7 cellular contexts compared by ENCODE assay signal in the genomic region with DNA sequence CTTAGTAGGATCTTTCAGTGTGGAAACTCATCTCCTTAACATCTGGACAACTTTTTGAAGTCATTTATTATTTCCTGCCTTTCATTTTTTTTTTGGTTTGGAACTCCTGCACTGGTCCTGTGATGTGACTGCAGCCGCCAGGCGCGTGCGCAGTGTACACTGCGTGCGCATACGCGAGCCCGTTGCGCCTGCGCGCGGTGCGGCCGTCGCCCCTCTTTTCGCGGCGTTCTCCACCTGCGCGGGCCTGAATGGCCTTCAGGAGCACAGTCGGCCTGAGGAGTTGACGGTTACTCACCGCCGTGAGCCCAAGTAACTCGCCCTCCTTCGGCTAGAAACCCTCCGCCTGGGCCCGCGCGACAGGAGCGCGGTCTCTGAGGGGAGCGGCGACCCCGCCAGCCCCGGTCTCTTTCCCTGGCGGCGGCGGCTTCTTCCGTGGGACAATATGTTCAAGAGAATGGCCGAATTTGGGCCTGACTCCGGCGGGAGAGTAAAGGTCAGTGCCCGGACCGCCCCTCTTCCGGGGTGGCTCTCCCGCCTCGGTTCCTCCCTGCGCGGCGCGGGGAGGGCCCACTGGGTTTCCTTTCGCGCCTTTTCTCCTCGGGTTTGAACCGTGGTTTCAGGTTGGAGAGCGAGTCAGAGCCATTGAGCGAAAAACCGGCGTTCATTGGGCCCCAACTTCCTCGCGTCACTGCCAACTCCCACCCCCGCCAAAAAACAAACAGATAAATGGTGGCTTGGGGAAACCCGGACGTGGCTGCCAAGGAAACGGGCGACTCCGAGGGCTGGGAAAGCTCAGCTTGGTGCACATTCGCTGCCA.
DNase-seq lines count a peak whose midpoint lies in the region; ATAC-seq and TF ChIP-seq lines count a peak whose summit lies in the region.

Gene YEATS4 (plus strand): TSS at position 213 of the 817 bp plus-strand sequence. CDS start 230 bp downstream, at position 443.

- in situ Hi-C loops in astrocyte of the cerebellum (cut with HindIII; ENCODE audit: low sequenced_read_pairs) = no loop called here

- H3K4me3 ChIP-seq in astrocyte of the cerebellum (ENCODE audit: low read depth, low read length) = peak within 1 kb of the TSS; percentile 86
- peak within 1 kb of the TSS; percentile 80 for H3K4me3 ChIP-seq in retinal pigment epithelial cell (ENCODE audit: low read length)

- DNase-seq in NCI-H1930 (lab: John Stamatoyannopoulos, UW) (peak; percentile 91 to 92), T-helper 22 cell (ENCODE audit: low read depth) (peak; percentile 81), astrocyte of the cerebellum (ENCODE audit: low read depth) (peak; percentile 78), hippocampal formation (lab: John Stamatoyannopoulos, UW) (peak; percentile 75 to 80), retinal pigment epithelial cell (ENCODE audit: low read depth) (peak; percentile 66)

- no peak for TF ChIP-seq CTCF in astrocyte of the cerebellum (IDR thresholded peaks at IDR 0.05; ENCODE audit: low read depth, low read length, missing control alignments)
- TF ChIP-seq CTCF in retinal pigment epithelial cell (conservative IDR thresholded peaks at IDR 0.05; ENCODE audit: low read depth, low read length) = no peak

- ATAC-seq in GM18502 (IDR thresholded peaks at IDR 0.05; ENCODE audit: poor library complexity, unreplicated experiment) (peak; percentile 83), HG02970 (IDR thresholded peaks at IDR 0.05; ENCODE audit: low FRiP score, unreplicated experiment) (peak; percentile 84)

Comparison
In these comparisons a context has a peak if more than half of its experiments do, and no peak if none do; other contexts are left out.
1. Peak in every context shown above with its lines: DNase-seq, ATAC-seq and H3K4me3 ChIP-seq.